Comparison of ENCODE assay signal across 1 cellular context in the genomic region with DNA sequence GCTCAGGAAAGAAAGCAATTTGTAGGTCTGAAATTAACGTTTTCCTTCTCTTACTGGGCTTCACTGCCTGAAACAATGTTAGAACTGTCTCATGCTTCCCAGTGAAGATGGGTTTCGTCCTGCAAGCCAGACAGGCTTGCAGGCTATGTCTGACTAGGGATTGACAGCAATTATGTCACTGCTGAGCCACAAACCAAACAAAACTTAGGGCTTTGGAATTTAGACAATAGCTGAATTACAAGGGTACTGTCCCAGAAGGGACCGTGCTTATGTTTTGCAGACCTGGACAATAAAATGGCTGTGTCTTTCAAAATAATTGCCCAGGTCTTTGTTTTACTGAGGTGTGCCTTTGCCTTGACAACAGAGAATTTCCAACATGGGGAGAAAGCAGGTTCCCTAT.
TF ChIP-seq lines count a peak whose summit lies in the region.

No MANE protein-coding gene starts in this region.

TF ChIP-seq in IMR-90, 13 proteins besides CTCF, POLR2A, EP300 and RAD21 (continued from another document):
- TF ChIP-seq, protein P1, sequence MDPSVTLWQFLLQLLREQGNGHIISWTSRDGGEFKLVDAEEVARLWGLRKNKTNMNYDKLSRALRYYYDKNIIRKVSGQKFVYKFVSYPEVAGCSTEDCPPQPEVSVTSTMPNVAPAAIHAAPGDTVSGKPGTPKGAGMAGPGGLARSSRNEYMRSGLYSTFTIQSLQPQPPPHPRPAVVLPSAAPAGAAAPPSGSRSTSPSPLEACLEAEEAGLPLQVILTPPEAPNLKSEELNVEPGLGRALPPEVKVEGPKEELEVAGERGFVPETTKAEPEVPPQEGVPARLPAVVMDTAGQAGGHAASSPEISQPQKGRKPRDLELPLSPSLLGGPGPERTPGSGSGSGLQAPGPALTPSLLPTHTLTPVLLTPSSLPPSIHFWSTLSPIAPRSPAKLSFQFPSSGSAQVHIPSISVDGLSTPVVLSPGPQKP (IDR thresholded peaks at IDR 0.05; ENCODE audit: borderline replicate concordance, low read depth, low read length) = no peak
- TF ChIP-seq MAFK (IDR thresholded peaks at IDR 0.05; ENCODE audit: low read depth, low read length) (no peak), RCOR1 (IDR thresholded peaks at IDR 0.05; ENCODE audit: insufficient replicate concordance, low read length) (no peak), MXI1 (IDR thresholded peaks at IDR 0.05; ENCODE audit: borderline replicate concordance, low read depth, low read length) (no peak)
